8 cellular contexts compared by ENCODE assay signal in genomic region chr5:176387384-176387925, GRCh38. TPM values are rescaled to one million over a fixed set of nuclear protein-coding genes. Genes with fewer than 3 reads are reported as not detected.
DNase-seq lines count a peak whose midpoint lies in the region; ATAC-seq, FAIRE-seq and TF ChIP-seq lines count a peak whose summit lies in the region.

No MANE protein-coding gene starts in this region.

- no TSS peak for BruUV-seq in endothelial cell of umbilical vein (replicated peaks; lab: Mats Ljungman, UMichigan)

- no peaks in the 10 kb centered on the region for H3K9me1 ChIP-seq in endothelial cell of umbilical vein (replicated peaks; ENCODE audit: control insufficient read depth, extremely low read depth, insufficient read depth, low read length)

- H3K9ac ChIP-seq in OCI-LY1 (ENCODE audit: low read length) (peak overlapping the region; percentile 95), endothelial cell of umbilical vein (replicated peaks; ENCODE audit: extremely low read depth, insufficient read depth, low read length) (peak overlapping the region; percentile 89)

- H3K36me3 Mint-ChIP-seq in CD8-positive, alpha-beta T cell = peaks cover 66% of the 10 kb centered on the region

- H3K27me3 ChIP-seq in CD8-positive, alpha-beta T cell (ENCODE audit: insufficient read depth, low read length) = no peaks in the 10 kb centered on the region
- no peaks in the 10 kb centered on the region for H3K27me3 ChIP-seq in OCI-LY1 (ENCODE audit: insufficient read depth, low read length)
- H3K27me3 ChIP-seq in endothelial cell of umbilical vein (ENCODE audit: control insufficient read depth in 2 of 2, insufficient read depth in 2 of 2, low read length in 2 of 2) = no peaks in the 10 kb centered on the region
- no peaks in the 10 kb centered on the region for H3K27me3 ChIP-seq in neutrophil

- H3K4me1 ChIP-seq in CD8-positive, alpha-beta T cell (ENCODE audit: insufficient read depth, low read length) = peaks cover 22% of the 10 kb centered on the region
- H3K4me1 ChIP-seq in OCI-LY1 (ENCODE audit: insufficient read depth, low read length, severe bottlenecking) = peaks cover 28% of the 10 kb centered on the region
- peaks cover 14% of the 10 kb centered on the region for H3K4me1 ChIP-seq in endothelial cell of umbilical vein (ENCODE audit: control insufficient read depth, extremely low read depth, insufficient read depth, low read length)
- H3K4me1 ChIP-seq in neutrophil (ENCODE audit: control insufficient read depth in 1 of 2, insufficient read depth in 1 of 2, low read depth in 1 of 2, low read length in 1 of 2) = peaks cover 17 to 21% of the 10 kb centered on the region in 2 experiments

- H3K27me3 Mint-ChIP-seq in CD8-positive, alpha-beta T cell (ENCODE audit: low read depth) = no peaks in the 10 kb centered on the region

- no peaks in the 10 kb centered on the region for H3K9me2 ChIP-seq in OCI-LY1 (ENCODE audit: low read depth, low read length)

- TF ChIP-seq CTCF in CD8-positive, alpha-beta T cell (IDR thresholded peaks at IDR 0.05) = no peak
- no peak for TF ChIP-seq CTCF in OCI-LY1 (IDR thresholded peaks at IDR 0.05; ENCODE audit: low read length)
- TF ChIP-seq CTCF in endothelial cell of umbilical vein (IDR thresholded peaks at IDR 0.05; ENCODE audit: extremely low read depth in 1 of 2, insufficient read depth in 1 of 2, low read depth in 1 of 2, low read length in 2 of 2) = no peak
- TF ChIP-seq CTCF in neutrophil (IDR thresholded peaks at IDR 0.05) = no peak

- ATAC-seq in CD8-positive, alpha-beta T cell = no peak
- ATAC-seq in GM21619 (IDR thresholded peaks at IDR 0.05; ENCODE audit: unreplicated experiment) = no peak
- no peak for ATAC-seq in HG02759 (IDR thresholded peaks at IDR 0.05; ENCODE audit: unreplicated experiment)

- DNase-seq in CD8-positive, alpha-beta T cell = no peak
- DNase-seq in endothelial cell of umbilical vein (ENCODE audit: low read depth, low spot score) (peak; percentile 18), GM19240 (ENCODE audit: insufficient read length, low spot score) (no peak)
- DNase-seq in activated CD4-positive, CD25-positive, alpha-beta regulatory T cell treated with anti-CD3 and anti-CD28 coated beads, Interleukin-2, amount 50 U/mL, for 72 hours = no peak

- peak overlapping the region; percentile 99 for H3K27ac Mint-ChIP-seq in CD8-positive, alpha-beta T cell

- CTCF ChIA-PET in CD8-positive, alpha-beta T cell (lab: Charles Lee) = interaction anchor here (1.8 kb wide), 1 partner anchor 26 kb away, joined by 8 read pairs; the partner anchor contains the start of gene KIAA1191
- CTCF ChIA-PET in endothelial cell of umbilical vein (lab: Charles Lee) = no interaction called here

- no peak for TF ChIP-seq POLR2A in endothelial cell of umbilical vein (IDR thresholded peaks at IDR 0.05; ENCODE audit: low read depth, low read length)

- peak overlapping the region; percentile 99 for H3K4me3 Mint-ChIP-seq in CD8-positive, alpha-beta T cell

- peak; percentile 61 for FAIRE-seq in endothelial cell of umbilical vein (lab: Jason Lieb, UNC)

- H3K79me2 ChIP-seq in OCI-LY1 (ENCODE audit: insufficient read depth, low read length) = peaks cover 30% of the 10 kb centered on the region
- H3K79me2 ChIP-seq in endothelial cell of umbilical vein (ENCODE audit: control insufficient read depth, insufficient read depth, low read length) = peaks cover 34% of the 10 kb centered on the region

- H3K4me3 ChIP-seq in CD8-positive, alpha-beta T cell (ENCODE audit: low read depth, low read length) = peak overlapping the region; percentile 89
- H3K4me3 ChIP-seq in OCI-LY1 (ENCODE audit: low read depth, low read length, poor library complexity, severe bottlenecking) (peak overlapping the region; percentile 94), endothelial cell of umbilical vein (replicated peaks in 1 of 3; ENCODE audit: insufficient read depth in 1 of 3, low read depth in 1 of 3, low read length in 3 of 3) (peak overlapping the region; percentile 23 to 85 (median 65)), neutrophil (ENCODE audit: low read depth in 1 of 2, low read length in 1 of 2) (peak overlapping the region; percentile 78 to 83)

- POLR2A ChIA-PET in CD8-positive, alpha-beta T cell (lab: Charles Lee) = interaction anchor here (0.9 to 3.1 kb wide), 2 partner anchors 26 to 37 kb away, joined by 3 to 24 read pairs; partner anchors contain the start of gene KIAA1191
- POLR2A ChIA-PET in endothelial cell of umbilical vein (lab: Charles Lee) = interaction anchor here (0.8 kb wide), 1 partner anchor 150 kb away, joined by 4 read pairs; no protein-coding TSS in a partner anchor

- H3K9me3 ChIP-seq in CD8-positive, alpha-beta T cell (ENCODE audit: low read length) = no peaks in the 10 kb centered on the region
- H3K9me3 ChIP-seq in OCI-LY1 (ENCODE audit: low read length) (no peaks in the 10 kb centered on the region), endothelial cell of umbilical vein (replicated peaks; ENCODE audit: control insufficient read depth, insufficient read depth, low read length) (no peaks in the 10 kb centered on the region), neutrophil (no peaks in the 10 kb centered on the region)

- dilution Hi-C loops in endothelial cell of umbilical vein (cut with MboI; ENCODE audit: extremely low pct_ligation_motif_present, low sequenced_read_pairs) = no loop called here

- H2AFZ ChIP-seq in OCI-LY1 (ENCODE audit: low read length) (no peak overlapping the region), endothelial cell of umbilical vein (ENCODE audit: low read depth, low read length) (no peak overlapping the region)

- intact Hi-C loops in CD8-positive, alpha-beta T cell (cut with DNase I, micrococcal nuclease) = loop anchor here (5.0 kb wide), 2 partner anchors 620 to 865 kb away; partner anchors contain the start of gene UIMC1 (in 1 of the 2)
- intact Hi-C loops in endothelial cell of umbilical vein (cut with micrococcal nuclease) = loop anchor here (10.0 kb wide), 1 partner anchor 1207 kb away; the partner anchor contains the start of gene TMED9

- no peak overlapping the region for H3K27ac ChIP-seq in CD8-positive, alpha-beta T cell (ENCODE audit: low read depth, low read length)
- H3K27ac ChIP-seq in OCI-LY1 (ENCODE audit: low read depth, low read length, poor library complexity, severe bottlenecking) = peak overlapping the region; percentile 32
- peak overlapping the region; percentile 1 for H3K27ac ChIP-seq in endothelial cell of umbilical vein (ENCODE audit: insufficient read depth, low read depth, low read length)
- no peak overlapping the region for H3K27ac ChIP-seq in neutrophil

- H3K4me1 Mint-ChIP-seq in CD8-positive, alpha-beta T cell (ENCODE audit: low read depth) = peaks cover 36% of the 10 kb centered on the region

- H3F3A ChIP-seq in OCI-LY1 (ENCODE audit: insufficient read depth, low read length) = no peaks in the 10 kb centered on the region

- H3K36me3 ChIP-seq in CD8-positive, alpha-beta T cell (ENCODE audit: insufficient read depth, low read length) = peaks cover 29% of the 10 kb centered on the region
- H3K36me3 ChIP-seq in OCI-LY1 (ENCODE audit: insufficient read depth, low read length) (peaks cover 82% of the 10 kb centered on the region), endothelial cell of umbilical vein (ENCODE audit: control insufficient read depth in 2 of 2, extremely low read depth in 1 of 2, insufficient read depth in 2 of 2, low read length in 2 of 2) (peaks cover 7 to 20% of the 10 kb centered on the region in 2 experiments), neutrophil (peaks cover 9% of the 10 kb centered on the region)

- H3K9me3 Mint-ChIP-seq in CD8-positive, alpha-beta T cell = no peaks in the 10 kb centered on the region

- H4K20me1 ChIP-seq in OCI-LY1 (ENCODE audit: insufficient read depth, low read length) = no peaks in the 10 kb centered on the region
- H4K20me1 ChIP-seq in endothelial cell of umbilical vein (replicated peaks; ENCODE audit: control insufficient read depth, extremely low read depth, insufficient read depth, low read length) = no peaks in the 10 kb centered on the region

- H3K4me2 ChIP-seq in OCI-LY1 (ENCODE audit: low read length) (peak overlapping the region; percentile 93), endothelial cell of umbilical vein (ENCODE audit: insufficient read depth, low read length) (peak overlapping the region; percentile 91)

RNA-seq across cellular contexts. Expression of gene NOP16, which starts 0.9 kb away (rescaled TPM):
- total RNA-seq in CD8-positive, alpha-beta T cell = 10 to 100 TPM; 21.6 to 24.2 TPM
- total RNA-seq in endothelial cell of umbilical vein = 47.4 and 51.6 TPM in 2 replicates
- 31.1 and 41.1 TPM in 2 replicates for polyA plus RNA-seq in endothelial cell of umbilical vein
- 58.5 and 68.0 TPM in 2 replicates for polyA plus RNA-seq in endothelial cell of umbilical vein (2011; cell fraction: cytosol; rRNA removed)
- polyA plus RNA-seq in endothelial cell of umbilical vein (2011; cell fraction: nucleus; rRNA removed) = 53.7 and 60.0 TPM in 2 replicates
- 46.9 and 65.5 TPM in 2 replicates for polyA plus RNA-seq in endothelial cell of umbilical vein (2012)
- 15.0 and 20.5 TPM in 2 replicates for polyA minus RNA-seq in endothelial cell of umbilical vein
- polyA minus RNA-seq in endothelial cell of umbilical vein (2011; cell fraction: cytosol; rRNA and poly(A)+ RNA removed) = 36.2 TPM
- polyA minus RNA-seq in endothelial cell of umbilical vein (2011; cell fraction: nucleus; rRNA and poly(A)+ RNA removed) = 12.4 and 19.0 TPM in 2 replicates

RNA-seq across cellular contexts. Expression of gene HIGD2A, which starts 1.1 kb away (rescaled TPM):
- total RNA-seq in CD8-positive, alpha-beta T cell = 100 to 1,000 TPM; 102 to 106 TPM
- total RNA-seq in endothelial cell of umbilical vein = 96.2 and 103 TPM in 2 replicates
- polyA plus RNA-seq in endothelial cell of umbilical vein = 210 and 294 TPM in 2 replicates
- polyA plus RNA-seq in endothelial cell of umbilical vein (2011; cell fraction: cytosol; rRNA removed) = 184 and 199 TPM in 2 replicates
- polyA plus RNA-seq in endothelial cell of umbilical vein (2011; cell fraction: nucleus; rRNA removed) = 40.5 and 55.6 TPM in 2 replicates
- 86.8 and 116 TPM in 2 replicates for polyA plus RNA-seq in endothelial cell of umbilical vein (2012)
- polyA minus RNA-seq in endothelial cell of umbilical vein = 54.1 and 62.4 TPM in 2 replicates
- polyA minus RNA-seq in endothelial cell of umbilical vein (2011; cell fraction: cytosol; rRNA and poly(A)+ RNA removed) = 96.4 TPM
- 17.6 and 19.1 TPM in 2 replicates for polyA minus RNA-seq in endothelial cell of umbilical vein (2011; cell fraction: nucleus; rRNA and poly(A)+ RNA removed)

RNA-seq across cellular contexts. Expression of gene ARL10, which starts 22.2 kb away (rescaled TPM):
- total RNA-seq in CD8-positive, alpha-beta T cell = 1 to 10 TPM; 2.8 to 4.1 TPM
- 16.5 and 20.7 TPM in 2 replicates for total RNA-seq in endothelial cell of umbilical vein
- 5.0 and 7.7 TPM in 2 replicates for polyA plus RNA-seq in endothelial cell of umbilical vein
- polyA plus RNA-seq in endothelial cell of umbilical vein (2011; cell fraction: cytosol; rRNA removed) = 4.6 and 4.8 TPM in 2 replicates
- polyA plus RNA-seq in endothelial cell of umbilical vein (2011; cell fraction: nucleus; rRNA removed) = 19.8 and 24.1 TPM in 2 replicates
- 6.6 and 7.0 TPM in 2 replicates for polyA plus RNA-seq in endothelial cell of umbilical vein (2012)
- polyA minus RNA-seq in endothelial cell of umbilical vein = 13.6 and 14.1 TPM in 2 replicates
- not detected for polyA minus RNA-seq in endothelial cell of umbilical vein (2011; cell fraction: cytosol; rRNA and poly(A)+ RNA removed)
- polyA minus RNA-seq in endothelial cell of umbilical vein (2011; cell fraction: nucleus; rRNA and poly(A)+ RNA removed) = 11.2 and 22.0 TPM in 2 replicates

RNA-seq across cellular contexts. Expression of gene KIAA1191, which starts 25.9 kb away (rescaled TPM):
- 10 to 100 TPM; 78.2 to 85.1 TPM for total RNA-seq in CD8-positive, alpha-beta T cell
- total RNA-seq in endothelial cell of umbilical vein = 116 and 119 TPM in 2 replicates
- 114 TPM in 2 replicates for polyA plus RNA-seq in endothelial cell of umbilical vein
- 135 and 136 TPM in 2 replicates for polyA plus RNA-seq in endothelial cell of umbilical vein (2011; cell fraction: cytosol; rRNA removed)
- 57.5 and 66.0 TPM in 2 replicates for polyA plus RNA-seq in endothelial cell of umbilical vein (2011; cell fraction: nucleus; rRNA removed)
- polyA plus RNA-seq in endothelial cell of umbilical vein (2012) = 91.7 and 92.5 TPM in 2 replicates
- polyA minus RNA-seq in endothelial cell of umbilical vein = 156 and 164 TPM in 2 replicates
- 33.1 TPM for polyA minus RNA-seq in endothelial cell of umbilical vein (2011; cell fraction: cytosol; rRNA and poly(A)+ RNA removed)
- polyA minus RNA-seq in endothelial cell of umbilical vein (2011; cell fraction: nucleus; rRNA and poly(A)+ RNA removed) = 35.4 and 43.8 TPM in 2 replicates

RNA-seq across cellular contexts. Expression of gene CLTB, which starts 28.9 kb away (rescaled TPM):
- 10 to 100 TPM; 84.3 to 86.6 TPM for total RNA-seq in CD8-positive, alpha-beta T cell
- total RNA-seq in endothelial cell of umbilical vein = 73.2 and 108 TPM in 2 replicates
- 111 and 126 TPM in 2 replicates for polyA plus RNA-seq in endothelial cell of umbilical vein
- 78.8 and 83.8 TPM in 2 replicates for polyA plus RNA-seq in endothelial cell of umbilical vein (2011; cell fraction: cytosol; rRNA removed)
- 54.4 and 58.7 TPM in 2 replicates for polyA plus RNA-seq in endothelial cell of umbilical vein (2011; cell fraction: nucleus; rRNA removed)
- polyA plus RNA-seq in endothelial cell of umbilical vein (2012) = 85.8 and 109 TPM in 2 replicates
- polyA minus RNA-seq in endothelial cell of umbilical vein = 28.8 and 30.4 TPM in 2 replicates
- 58.2 TPM for polyA minus RNA-seq in endothelial cell of umbilical vein (2011; cell fraction: cytosol; rRNA and poly(A)+ RNA removed)
- 11.3 and 17.1 TPM in 2 replicates for polyA minus RNA-seq in endothelial cell of umbilical vein (2011; cell fraction: nucleus; rRNA and poly(A)+ RNA removed)

Comparison
In these comparisons a context has a peak if more than half of its experiments do, and no peak if none do; other contexts are left out.
1. H3K27ac ChIP-seq: peak in OCI-LY1 (single experiment) and endothelial cell of umbilical vein (single experiment); none in CD8-positive, alpha-beta T cell (single experiment) and neutrophil (single experiment).
2. Peak in every context shown above with its lines, with median percentiles within 50 percentile points of each other: H3K4me3 ChIP-seq.